Comparison of ENCODE assay signal across 11 cellular contexts in the genomic region with DNA sequence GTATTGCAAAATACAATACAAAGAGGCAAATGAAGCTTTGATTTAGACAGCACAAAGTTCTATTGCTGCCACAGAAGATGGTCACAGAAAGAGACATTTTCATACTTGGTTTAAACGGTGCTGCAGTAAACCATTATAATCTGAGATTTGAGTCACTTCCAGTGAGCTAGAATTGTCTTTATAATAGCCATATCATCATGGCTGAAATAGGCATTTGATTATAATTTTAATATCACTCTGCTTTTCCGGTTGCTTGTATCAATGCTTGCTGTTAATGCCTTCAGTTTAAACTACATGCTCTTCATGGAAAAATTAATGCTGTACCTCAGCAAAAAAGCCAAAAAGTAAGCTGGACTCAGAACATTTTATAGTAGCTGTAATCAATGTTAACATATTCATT. TPM values are rescaled to one million over a fixed set of nuclear protein-coding genes. Genes with fewer than 3 reads are reported as not detected.
DNase-seq lines count a peak whose midpoint lies in the region; ATAC-seq and TF ChIP-seq lines count a peak whose summit lies in the region.
"Had no signal": no experiment of that assay in that cellular context is flagged by ENCODE, and none has a peak within 500 bp of the region (broad histone marks: within the 10 kb centered on the region; RNA-seq: fewer than 3 reads in every experiment).

No MANE protein-coding gene starts in this region.

- H3K9ac ChIP-seq in PC-3 (ENCODE audit: low read length), result no peak overlapping the region

- no peak for DNase-seq in activated naive CD4-positive, alpha-beta T cell treated with anti-CD3 and anti-CD28 coated beads, Interleukin-2, amount 50 U/mL, for 72 hours (ENCODE audit: low spot score in 2 of 2)
- DNase-seq in PC-3 (no peak), hepatocyte (ENCODE audit: low spot score) (no peak), gastrocnemius medialis (no peak), mucosa of gallbladder (ENCODE audit: low spot score) (no peak), esophagus squamous epithelium (lab: John Stamatoyannopoulos, UW) (no peak)

- no TSS peak for BruUV-seq in PC-3 (replicated peaks; lab: Mats Ljungman, UMichigan)

- H3K4me3 Mint-ChIP-seq in activated naive CD4-positive, alpha-beta T cell treated with anti-CD3 and anti-CD28 coated beads, Interleukin-2, amount 50 U/mL, for 24 hours, result peak overlapping the region; percentile 3

- ATAC-seq in activated naive CD4-positive, alpha-beta T cell treated with anti-CD3 and anti-CD28 coated beads, Interleukin-2, amount 50 U/mL, for 72 hours, result no peak
- ATAC-seq in PC-3 (no peak), gastrocnemius medialis (no peak), HG03135 (IDR thresholded peaks at IDR 0.05; ENCODE audit: unreplicated experiment) (no peak)

- CTCF ChIA-PET in PC-3 (lab: Charles Lee), result no interaction called here

- peak overlapping the region; percentile 79 for H3K4me2 ChIP-seq in PC-3 (ENCODE audit: low read length)
- H3K4me2 ChIP-seq in hepatocyte, result peak overlapping the region; percentile 72

- POLR2A ChIA-PET in PC-3 (lab: Charles Lee; ENCODE audit: unreplicated experiment), result no interaction called here

- H3K4me3 ChIP-seq in PC-3 (ENCODE audit: low read length) (no peak overlapping the region), hepatocyte (no peak overlapping the region), gastrocnemius medialis (peak overlapping the region; percentile 76 to 80 (median 78)), esophagus squamous epithelium (no peak overlapping the region)

- TF ChIP-seq POLR2A in gastrocnemius medialis (IDR thresholded peaks at IDR 0.05), result no peak
- no peak for TF ChIP-seq POLR2A in esophagus squamous epithelium (IDR thresholded peaks at IDR 0.05)

- WGBS in hepatocyte (ENCODE audit: low lambda C conversion rate, missing lambda C conversion rate), result 68% methylated on average over 2 of the region's 2 CpGs
- WGBS in esophagus squamous epithelium, 2 donors, result 53 to 60% methylated on average over 2 of the region's 2 CpGs

- H3K36me3 ChIP-seq in PC-3 (ENCODE audit: low read depth, low read length) (no peaks in the 10 kb centered on the region), hepatocyte (replicated peaks; ENCODE audit: insufficient read depth, low read depth) (no peaks in the 10 kb centered on the region), gastrocnemius medialis (no peaks in the 10 kb centered on the region), esophagus squamous epithelium (no peaks in the 10 kb centered on the region)
- H3K36me3 ChIP-seq: lower lobe of right lung, prostate gland, uterus had no signal

- H3K27me3 ChIP-seq in PC-3 (ENCODE audit: low read length) (no peaks in the 10 kb centered on the region), hepatocyte (no peaks in the 10 kb centered on the region), gastrocnemius medialis (no peaks in the 10 kb centered on the region), esophagus squamous epithelium (no peaks in the 10 kb centered on the region)
- H3K27me3 ChIP-seq: uterus had no signal

- no peak overlapping the region for H3K27ac ChIP-seq in PC-3 (ENCODE audit: low read length)
- no peak overlapping the region for H3K27ac ChIP-seq in hepatocyte
- peak overlapping the region; percentile 89 to 95 (median 94) for H3K27ac ChIP-seq in gastrocnemius medialis
- H3K27ac ChIP-seq in esophagus squamous epithelium, result peak overlapping the region in 1 of 4 donors; percentile 98
- H3K27ac ChIP-seq: lower lobe of right lung had no signal

- intact Hi-C loops in PC-3 (cut with micrococcal nuclease) (loop anchor here (5.0 kb wide), 1 partner anchor 100 kb away; no protein-coding TSS in a partner anchor), gastrocnemius medialis (cut with DNase I; ENCODE audit: low total_unique reads) (loop anchor here (5.0 kb wide), 2 partner anchors 140 to 605 kb away; a partner anchor contains a TSS), esophagus squamous epithelium (cut with DNase I) (no loop called here)

- no peaks in the 10 kb centered on the region for H3K9me3 ChIP-seq in PC-3 (ENCODE audit: low read length)
- no peaks in the 10 kb centered on the region for H3K9me3 ChIP-seq in hepatocyte (ENCODE audit: low read depth)
- no peaks in the 10 kb centered on the region for H3K9me3 ChIP-seq in gastrocnemius medialis
- no peaks in the 10 kb centered on the region for H3K9me3 ChIP-seq in esophagus squamous epithelium
- H3K9me3 ChIP-seq: lower lobe of right lung, prostate gland, uterus had no signal

- no peaks in the 10 kb centered on the region for H3K27me3 Mint-ChIP-seq in activated naive CD4-positive, alpha-beta T cell treated with anti-CD3 and anti-CD28 coated beads, Interleukin-2, amount 50 U/mL, for 24 hours

- H3K4me1 Mint-ChIP-seq in activated naive CD4-positive, alpha-beta T cell treated with anti-CD3 and anti-CD28 coated beads, Interleukin-2, amount 50 U/mL, for 24 hours, result peaks cover 45% of the 10 kb centered on the region

- TF ChIP-seq CTCF in PC-3 (conservative IDR thresholded peaks at IDR 0.05; ENCODE audit: low read depth, low read length) (no peak), hepatocyte (IDR thresholded peaks at IDR 0.05; ENCODE audit: poor library complexity) (no peak), gastrocnemius medialis (IDR thresholded peaks at IDR 0.05 in 4 of 5, conservative IDR thresholded peaks at IDR 0.05 in 1 of 5) (no peak), esophagus squamous epithelium (IDR thresholded peaks at IDR 0.05) (no peak)

- H3K27ac Mint-ChIP-seq in activated naive CD4-positive, alpha-beta T cell treated with anti-CD3 and anti-CD28 coated beads, Interleukin-2, amount 50 U/mL, for 24 hours, result no peak overlapping the region
- H3K27ac Mint-ChIP-seq in activated naive CD4-positive, alpha-beta T cell treated with anti-CD3 and anti-CD28 coated beads, Interleukin-2, amount 50 U/mL, for 72 hours, result no peak overlapping the region

- in situ Hi-C loops in gastrocnemius medialis (cut with MboI; ENCODE audit: low sequenced_read_pairs in 4 of 4), result no loop called here

- no peaks in the 10 kb centered on the region for H3F3A ChIP-seq in PC-3 (ENCODE audit: low read length, unreplicated experiment)

- H2AFZ ChIP-seq in PC-3 (ENCODE audit: low read length), result no peak overlapping the region
- no peak overlapping the region for H2AFZ ChIP-seq in hepatocyte

- H3K79me2 ChIP-seq in PC-3 (ENCODE audit: low read length) (0 out of 2 replicates have a peak, but pooled peaks cover 7% of the 10 kb centered on the region), hepatocyte (peaks cover 18% of the 10 kb centered on the region)

- H3K9me2 ChIP-seq in PC-3 (replicated peaks; ENCODE audit: low read length), result no peaks in the 10 kb centered on the region
- H3K9me2 ChIP-seq in hepatocyte (replicated peaks; ENCODE audit: insufficient read depth), result no peaks in the 10 kb centered on the region

- H4K20me1 ChIP-seq in PC-3 (ENCODE audit: low read length) (no peaks in the 10 kb centered on the region), hepatocyte (ENCODE audit: insufficient read depth, poor library complexity, severe bottlenecking) (no peaks in the 10 kb centered on the region)

- no peaks in the 10 kb centered on the region for H3K36me3 Mint-ChIP-seq in activated naive CD4-positive, alpha-beta T cell treated with anti-CD3 and anti-CD28 coated beads, Interleukin-2, amount 50 U/mL, for 24 hours
- peaks cover 8 to 14% of the 10 kb centered on the region in 2 donors for H3K36me3 Mint-ChIP-seq in activated naive CD4-positive, alpha-beta T cell treated with anti-CD3 and anti-CD28 coated beads, Interleukin-2, amount 50 U/mL, for 72 hours

- peaks cover 45% of the 10 kb centered on the region for H3K4me1 ChIP-seq in PC-3 (ENCODE audit: insufficient read depth, low read length)
- H3K4me1 ChIP-seq in hepatocyte (ENCODE audit: insufficient read depth), result peaks cover 9% of the 10 kb centered on the region
- H3K4me1 ChIP-seq in gastrocnemius medialis, result peaks cover 38 to 46% of the 10 kb centered on the region in 2 donors
- peaks cover 7 to 72% (median 17%) of the 10 kb centered on the region in 3 donors for H3K4me1 ChIP-seq in esophagus squamous epithelium

- no peaks in the 10 kb centered on the region for H3K9me3 Mint-ChIP-seq in activated naive CD4-positive, alpha-beta T cell treated with anti-CD3 and anti-CD28 coated beads, Interleukin-2, amount 50 U/mL, for 24 hours
- no peaks in the 10 kb centered on the region for H3K9me3 Mint-ChIP-seq in activated naive CD4-positive, alpha-beta T cell treated with anti-CD3 and anti-CD28 coated beads, Interleukin-2, amount 50 U/mL, for 72 hours

RNA-seq across cellular contexts. Expression of a gene that starts 48.5 kb away (rescaled TPM):
- 1 to 10 TPM; 1.9 to 4.0 TPM for total RNA-seq in activated naive CD4-positive, alpha-beta T cell treated with anti-CD3 and anti-CD28 coated beads, Interleukin-2, amount 50 U/mL, for 72 hours
- total RNA-seq in PC-3 (2014; rRNA removed), result 0.80 and 1.3 TPM in 2 replicates
- 4.1 and 4.9 TPM in 2 replicates for total RNA-seq in hepatocyte
- 3.8 and 4.0 TPM in 2 replicates for polyA plus RNA-seq in hepatocyte
- total RNA-seq in gastrocnemius medialis, result 10 to 100 TPM; 14.5 to 22.5 (median 18.0) TPM
- 9.7 TPM for total RNA-seq in mucosa of gallbladder
- total RNA-seq in esophagus squamous epithelium, result 1 to 10 TPM; 5.5 to 8.8 (median 7.3) TPM

RNA-seq across cellular contexts. Expression of a gene that starts 48.6 kb away (rescaled TPM):
- 10 to 100 TPM; 26.8 to 35.8 TPM for total RNA-seq in activated naive CD4-positive, alpha-beta T cell treated with anti-CD3 and anti-CD28 coated beads, Interleukin-2, amount 50 U/mL, for 72 hours
- total RNA-seq in PC-3 (2014; rRNA removed) (6.7 and 7.4 TPM in 2 replicates), hepatocyte (35.8 and 36.4 TPM in 2 replicates), gastrocnemius medialis (10 to 100 TPM; 13.0 to 24.4 (median 15.4) TPM), mucosa of gallbladder (51.2 TPM), esophagus squamous epithelium (10 to 100 TPM; 17.6 to 29.9 (median 27.0) TPM)
- 62.2 and 62.5 TPM in 2 replicates for polyA plus RNA-seq in hepatocyte

Comparison
In these comparisons a context has a peak if more than half of its experiments do, and no peak if none do; other contexts are left out.
1. H3K27ac ChIP-seq: peak in gastrocnemius medialis (4 of 4); none in PC-3 (single experiment) and hepatocyte (single experiment).
2. H3K4me3 ChIP-seq: peak in gastrocnemius medialis (4 of 4); none in PC-3 (single experiment), hepatocyte (single experiment) and esophagus squamous epithelium (0 of 4).